In genomic region chr12:102142866-102143373, GRCh38 we compare ENCODE assay signal across 9 cellular contexts. TPM values are rescaled to one million over a fixed set of nuclear protein-coding genes. Genes with fewer than 3 reads are reported as not detected.
"Had no signal": no experiment of that assay in that cellular context is flagged by ENCODE, and none has a peak within 500 bp of the region (broad histone marks: within the 10 kb centered on the region; RNA-seq: fewer than 3 reads in every experiment).

No MANE protein-coding gene starts in this region.

RNA-seq across cellular contexts. Expression of gene PMCH, which starts 54.7 kb away (rescaled TPM):
- total RNA-seq: LHCN-M2, MCF 10A, NCI-H460, OCI-LY7, PC-9, Right ventricle myocardium inferior, RPMI7951, SJCRH30, SK-MEL-5 had no signal
